ENCODE assay signal across 8 cellular contexts in the genomic region with DNA sequence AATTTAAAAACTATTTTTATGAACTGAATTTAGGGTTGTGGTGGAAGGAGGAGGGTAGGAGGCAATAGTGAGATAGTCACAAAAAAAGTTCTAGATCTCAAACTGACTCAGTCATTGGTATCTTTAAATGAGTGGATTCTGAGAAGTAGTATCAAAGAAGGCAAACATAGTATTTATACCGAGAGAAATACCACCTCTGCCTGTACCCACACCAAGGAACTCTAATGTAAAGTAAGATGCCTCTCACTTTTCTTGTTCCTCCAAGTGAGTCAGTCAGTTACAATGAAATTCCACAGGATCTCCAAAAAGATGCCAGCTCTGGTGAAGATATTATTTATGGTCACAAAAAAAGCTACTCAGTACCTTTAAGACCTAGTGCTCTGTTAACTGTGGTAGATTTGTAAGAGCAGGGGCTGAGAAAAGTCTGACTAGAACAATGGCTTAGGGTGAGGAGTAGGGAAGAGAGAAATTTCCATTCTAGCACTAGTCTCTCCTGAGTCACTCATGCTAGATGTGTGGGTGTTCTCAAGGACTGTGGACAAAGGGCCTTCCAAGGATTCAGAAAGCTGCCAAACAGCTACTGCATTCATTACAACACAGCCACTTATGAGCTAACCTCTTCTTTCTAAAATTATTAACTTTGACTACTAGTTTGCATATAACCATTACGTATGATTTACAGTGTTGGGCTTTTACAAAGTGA. TPM values are rescaled to one million over a fixed set of nuclear protein-coding genes. Genes with fewer than 3 reads are reported as not detected.
DNase-seq lines count a peak whose midpoint lies in the region; TF ChIP-seq lines count a peak whose summit lies in the region.

No MANE protein-coding gene starts in this region.

- 60% methylated on average over 2 of the region's 2 CpGs for WGBS in suprapubic skin

- H3K36me3 Mint-ChIP-seq in activated naive CD8-positive, alpha-beta T cell treated with anti-CD3 and anti-CD28 coated beads for 36 hours, result peaks cover 60% of the 10 kb centered on the region

- H3K27ac ChIP-seq in suprapubic skin, result peak overlapping the region; percentile 34

- peaks cover 59% of the 10 kb centered on the region for H3K4me1 Mint-ChIP-seq in activated naive CD8-positive, alpha-beta T cell treated with anti-CD3 and anti-CD28 coated beads for 36 hours

- H3K4me3 ChIP-seq in suprapubic skin, result no peak overlapping the region

- CTCF ChIA-PET in GM10248 (lab: Yijun Ruan, JAX), result interaction anchor here (0.9 to 1.8 kb wide), 8 partner anchors 11 to 219 kb away, joined by 3 to 9 read pairs (median 4); partner anchors contain the start of gene ADAM17

- no peak for TF ChIP-seq EP300 in suprapubic skin (IDR thresholded peaks at IDR 0.05)

- POLR2A ChIA-PET in GM10248 (lab: Yijun Ruan, JAX), result interaction anchor here (1.7 kb wide), 1 partner anchor 36 kb away, joined by 6 read pairs; the partner anchor contains the start of gene YWHAQ

- H3K27ac Mint-ChIP-seq in activated naive CD8-positive, alpha-beta T cell treated with anti-CD3 and anti-CD28 coated beads for 36 hours, result peak overlapping the region; percentile 85

- peaks cover 5% of the 10 kb centered on the region for H3K9me3 ChIP-seq in suprapubic skin

- H3K27me3 ChIP-seq in suprapubic skin, result no peaks in the 10 kb centered on the region

- H3K4me1 ChIP-seq in suprapubic skin, result peaks cover 28% of the 10 kb centered on the region

- TF ChIP-seq CTCF in suprapubic skin (IDR thresholded peaks at IDR 0.05), result no peak
- TF ChIP-seq CTCF in GM10248 (IDR thresholded peaks at IDR 0.05; ENCODE audit: control extremely low read depth, extremely low read depth, low read depth, missing control alignments), result no peak

- H3K36me3 ChIP-seq in suprapubic skin, result peaks cover 21% of the 10 kb centered on the region

- TF ChIP-seq POLR2A in suprapubic skin (IDR thresholded peaks at IDR 0.05), result no peak

- DNase-seq in activated T-cell treated with anti-CD3 and anti-CD28 coated beads for 24 hours (ENCODE audit: low read depth) (peak; percentile 12), iPS-NIHi11 (ENCODE audit: low spot score) (peak; percentile 10), suprapubic skin (ENCODE audit: low spot score in 2 of 2) (no peak), AML-193 (lab: John Stamatoyannopoulos, UW) (no peak), GM10248 (ENCODE audit: extremely low spot score) (no peak)
- no peak for DNase-seq in activated T-cell treated with anti-CD3 and anti-CD28 coated beads, Interleukin-2, amount 50 U/mL, for 1 hour
- DNase-seq in activated naive CD8-positive, alpha-beta T cell treated with anti-CD3 and anti-CD28 coated beads for 36 hours, result no peak
- no peak for DNase-seq in stimulated activated CD8-positive, alpha-beta memory T cell treated with anti-CD3 and anti-CD28 coated beads, Interleukin-4, amount 100 ng/mL, for 48 hours

- H3K4me3 Mint-ChIP-seq in activated naive CD8-positive, alpha-beta T cell treated with anti-CD3 and anti-CD28 coated beads for 36 hours, result peak overlapping the region; percentile 11

- peaks cover 2% of the 10 kb centered on the region for H3K9me3 Mint-ChIP-seq in activated naive CD8-positive, alpha-beta T cell treated with anti-CD3 and anti-CD28 coated beads for 36 hours

- no peaks in the 10 kb centered on the region for H3K27me3 Mint-ChIP-seq in activated naive CD8-positive, alpha-beta T cell treated with anti-CD3 and anti-CD28 coated beads for 36 hours

RNA-seq across cellular contexts. Expression of gene YWHAQ, which starts 36.3 kb away (rescaled TPM):
- total RNA-seq in activated naive CD8-positive, alpha-beta T cell treated with anti-CD3 and anti-CD28 coated beads for 36 hours, result 100 to 1,000 TPM; 314 to 317 TPM
- total RNA-seq in suprapubic skin, result 100 to 1,000 TPM in 3 of 4 donors, 10 to 100 TPM in 1; 84.6 to 172 (median 165) TPM

RNA-seq across cellular contexts. Expression of gene ADAM17, which starts 38.9 kb away (rescaled TPM):
- 10 to 100 TPM; 13.4 to 14.5 TPM for total RNA-seq in activated naive CD8-positive, alpha-beta T cell treated with anti-CD3 and anti-CD28 coated beads for 36 hours
- total RNA-seq in suprapubic skin, result 10 to 100 TPM; 30.4 to 47.9 (median 36.1) TPM

Comparison
In these comparisons a context has a peak if more than half of its experiments do, and no peak if none do; other contexts are left out.
1. DNase-seq: peak in activated T-cell treated with anti-CD3 and anti-CD28 coated beads for 24 hours (single experiment) and iPS-NIHi11 (single experiment); none in activated T-cell treated with anti-CD3 and anti-CD28 coated beads, Interleukin-2, amount 50 U/mL, for 1 hour (single experiment), activated naive CD8-positive, alpha-beta T cell treated with anti-CD3 and anti-CD28 coated beads for 36 hours (single experiment), suprapubic skin (0 of 2), AML-193 (0 of 2), GM10248 (single experiment) and stimulated activated CD8-positive, alpha-beta memory T cell treated with anti-CD3 and anti-CD28 coated beads, Interleukin-4, amount 100 ng/mL, for 48 hours (single experiment).